Comparison of ENCODE assay signal across 27 cellular contexts in genomic region chr7:25642849-25643248, GRCh38.
A peak's percentile ranks its signal among the peaks of the same experiment; 100 is the strongest.
DNase-seq lines count a peak whose midpoint lies in the region; ATAC-seq and TF ChIP-seq lines count a peak whose summit lies in the region.
"Had no signal": no experiment of that assay in that cellular context is flagged by ENCODE, and none has a peak within 500 bp of the region (broad histone marks: within the 10 kb centered on the region; RNA-seq: fewer than 3 reads in every experiment).

No MANE protein-coding gene starts in this region.

- no peaks in the 10 kb centered on the region for H3K4me1 ChIP-seq in breast epithelium
- H3K4me1 ChIP-seq: SJSA1 had no signal

- H3K36me3 ChIP-seq in breast epithelium = no peaks in the 10 kb centered on the region
- no peaks in the 10 kb centered on the region for H3K36me3 ChIP-seq in brain microvascular endothelial cell (replicated peaks)
- H3K36me3 ChIP-seq: cardiac muscle cell, heart left ventricle, SJSA1, upper lobe of left lung had no signal

- H3K27me3 Mint-ChIP-seq in MCF 10A (ENCODE audit: insufficient read depth, unreplicated experiment) (peaks cover 3% of the 10 kb centered on the region), HFFc6 (ENCODE audit: insufficient read depth) (no peaks in the 10 kb centered on the region; the same call in 1 of the 2 replicates)
- H3K27me3 Mint-ChIP-seq in stimulated activated naive CD8-positive, alpha-beta T cell treated with anti-CD3 and anti-CD28 coated beads, Interleukin-15, amount 100 ng/mL, for 72 hours = no peaks in the 10 kb centered on the region
- H3K27me3 Mint-ChIP-seq: dendritic cell treated with granulocyte-macrophage colony-stimulating factor and Interleukin-4, amounts not matched to agents 40 ng/mL and 50 ng/mL, for 4 days had no signal

- DNase-seq in MCF 10A (ENCODE audit: unreplicated experiment) (peak; percentile 13), breast epithelium (ENCODE audit: low spot score in 2 of 2) (no peak), brain microvascular endothelial cell (peak; percentile 5), iris pigment epithelial cell (ENCODE audit: low read depth) (peak; percentile 9), HFFc6 (no peak)
- DNase-seq in stimulated activated naive CD8-positive, alpha-beta T cell treated with anti-CD3 and anti-CD28 coated beads, Interleukin-15, amount 100 ng/mL, for 72 hours = no peak
- DNase-seq: activated naive CD4-positive, alpha-beta T cell treated with Interleukin-2 at 50 U/mL for 16 hours; activated T-cell treated with anti-CD3 and anti-CD28 coated beads, Interleukin-2, amount 50 U/mL, for 4 hours; amygdala; Calu3; EL; heart left ventricle; left colon; naive B cell; NCI-H1105 treated with DMSO at 0.1 percent for 48 hours; NCI-H2029 treated with DMSO at 0.1 percent for 48 hours; NCI-H345; substantia nigra had no signal

- no peak for TF ChIP-seq POLR2A in breast epithelium (IDR thresholded peaks at IDR 0.05)

- H3K9me3 ChIP-seq in breast epithelium = no peaks in the 10 kb centered on the region
- H3K9me3 ChIP-seq: heart left ventricle, SJSA1, upper lobe of left lung had no signal

- no peaks in the 10 kb centered on the region for H3K9me3 Mint-ChIP-seq in MCF 10A (ENCODE audit: unreplicated experiment)
- H3K9me3 Mint-ChIP-seq in HFFc6 = peaks cover 20% of the 10 kb centered on the region
- H3K9me3 Mint-ChIP-seq in stimulated activated naive CD8-positive, alpha-beta T cell treated with anti-CD3 and anti-CD28 coated beads, Interleukin-15, amount 100 ng/mL, for 72 hours = no peaks in the 10 kb centered on the region
- H3K9me3 Mint-ChIP-seq: activated T-cell treated with anti-CD3 and anti-CD28 coated beads, Interleukin-2, amount 50 U/mL, for 4 hours; dendritic cell treated with granulocyte-macrophage colony-stimulating factor and Interleukin-4, amounts not matched to agents 40 ng/mL and 50 ng/mL, for 4 days; naive B cell; T-helper 1 cell treated with Interleukin-12 subunit alpha and Interleukin-12 subunit beta and Interleukin-4 antibody, amounts not matched to agents 30 μg/mL and 1 μg/mL, for 36 hours had no signal

- no peak for ATAC-seq in GM19463 (IDR thresholded peaks at IDR 0.05; ENCODE audit: unreplicated experiment)
- no peak for ATAC-seq in GM19035 (IDR thresholded peaks at IDR 0.05; ENCODE audit: unreplicated experiment)
- ATAC-seq in stimulated activated naive CD8-positive, alpha-beta T cell treated with anti-CD3 and anti-CD28 coated beads, Interleukin-15, amount 100 ng/mL, for 72 hours = no peak
- ATAC-seq: activated T-cell treated with anti-CD3 and anti-CD28 coated beads, Interleukin-2, amount 50 U/mL, for 4 hours; HCT116; heart left ventricle; HepG2; left colon had no signal

- no peaks in the 10 kb centered on the region for H3K36me3 Mint-ChIP-seq in MCF 10A (ENCODE audit: insufficient read depth, unreplicated experiment)
- H3K36me3 Mint-ChIP-seq in HFFc6 (ENCODE audit: low read depth) = no peaks in the 10 kb centered on the region
- H3K36me3 Mint-ChIP-seq: naive B cell had no signal

- TF ChIP-seq CTCF in MCF 10A (IDR thresholded peaks at IDR 0.05; ENCODE audit: unreplicated experiment) (no peak), breast epithelium (IDR thresholded peaks at IDR 0.05) (no peak), brain microvascular endothelial cell (IDR thresholded peaks at IDR 0.05; ENCODE audit: low read depth, low read length, missing control alignments) (no peak), HFFc6 (IDR thresholded peaks at IDR 0.05) (no peak)

- H3K4me3 ChIP-seq in breast epithelium (no peak overlapping the region), brain microvascular endothelial cell (ENCODE audit: low read depth, low read length) (no peak overlapping the region)
- H3K4me3 ChIP-seq: cardiac muscle cell, heart left ventricle, SJSA1, upper lobe of left lung had no signal

- in situ Hi-C loops in brain microvascular endothelial cell (cut with HindIII; ENCODE audit: low pct_ligation_motif_present, low sequenced_read_pairs) = no loop called here

- POLR2A ChIA-PET in MCF 10A (lab: Yijun Ruan, JAX) = no interaction called here

- H3K4me3 Mint-ChIP-seq in MCF 10A (ENCODE audit: unreplicated experiment) (no peak overlapping the region), HFFc6 (no peak overlapping the region)
- no peak overlapping the region for H3K4me3 Mint-ChIP-seq in stimulated activated naive CD8-positive, alpha-beta T cell treated with anti-CD3 and anti-CD28 coated beads, Interleukin-15, amount 100 ng/mL, for 72 hours
- H3K4me3 Mint-ChIP-seq: activated T-cell treated with anti-CD3 and anti-CD28 coated beads, Interleukin-2, amount 50 U/mL, for 4 hours; dendritic cell treated with granulocyte-macrophage colony-stimulating factor and Interleukin-4, amounts not matched to agents 40 ng/mL and 50 ng/mL, for 4 days; naive B cell; T-helper 1 cell treated with Interleukin-12 subunit alpha and Interleukin-12 subunit beta and Interleukin-4 antibody, amounts not matched to agents 30 μg/mL and 1 μg/mL, for 36 hours had no signal

- H3K27ac ChIP-seq in breast epithelium (no peak overlapping the region), brain microvascular endothelial cell (no peak overlapping the region)
- H3K27ac ChIP-seq: cardiac muscle cell, SJSA1 had no signal

- no TSS peak for BruUV-seq in MCF 10A (replicated peaks; lab: Mats Ljungman, UMichigan)

- CTCF ChIA-PET in MCF 10A (lab: Yijun Ruan, JAX) = no interaction called here

- H3K27ac Mint-ChIP-seq in MCF 10A (ENCODE audit: low read depth, unreplicated experiment) (no peak overlapping the region), HFFc6 (no peak overlapping the region)
- H3K27ac Mint-ChIP-seq in stimulated activated naive CD8-positive, alpha-beta T cell treated with anti-CD3 and anti-CD28 coated beads, Interleukin-15, amount 100 ng/mL, for 72 hours = no peak overlapping the region
- H3K27ac Mint-ChIP-seq: dendritic cell treated with granulocyte-macrophage colony-stimulating factor and Interleukin-4, amounts not matched to agents 40 ng/mL and 50 ng/mL, for 4 days; T-helper 1 cell treated with Interleukin-12 subunit alpha and Interleukin-12 subunit beta and Interleukin-4 antibody, amounts not matched to agents 30 μg/mL and 1 μg/mL, for 36 hours had no signal

- H3K4me1 Mint-ChIP-seq in MCF 10A (ENCODE audit: insufficient read depth, unreplicated experiment) (no peaks in the 10 kb centered on the region), HFFc6 (ENCODE audit: low read depth) (no peaks in the 10 kb centered on the region)
- H3K4me1 Mint-ChIP-seq in stimulated activated naive CD8-positive, alpha-beta T cell treated with anti-CD3 and anti-CD28 coated beads, Interleukin-15, amount 100 ng/mL, for 72 hours = no peaks in the 10 kb centered on the region
- H3K4me1 Mint-ChIP-seq: naive B cell had no signal

- H3K27me3 ChIP-seq in breast epithelium (no peaks in the 10 kb centered on the region), brain microvascular endothelial cell (replicated peaks) (no peaks in the 10 kb centered on the region)
- H3K27me3 ChIP-seq: cardiac muscle cell, heart left ventricle, SJSA1, upper lobe of left lung had no signal

- intact Hi-C loops in MCF 10A (cut with micrococcal nuclease) (no loop called here), breast epithelium (cut with DNase I; ENCODE audit: low total_unique reads) (no loop called here)

Comparison
In these comparisons a context has a peak if more than half of its experiments do, and no peak if none do; other contexts are left out.
1. DNase-seq: peak in MCF 10A (single experiment), brain microvascular endothelial cell (single experiment) and iris pigment epithelial cell (single experiment); none in breast epithelium (0 of 2), HFFc6 (single experiment) and stimulated activated naive CD8-positive, alpha-beta T cell treated with anti-CD3 and anti-CD28 coated beads, Interleukin-15, amount 100 ng/mL, for 72 hours (0 of 2).